ENCODE assay signal across 7 cellular contexts in genomic region chr1:121551499-121551898, GRCh38.
DNase-seq lines count a peak whose midpoint lies in the region; ATAC-seq and TF ChIP-seq lines count a peak whose summit lies in the region.
"Not testable (repeated sequence)": the region's sequence is repeated elsewhere in the genome, so short reads cannot be mapped to it uniquely, and the experiment has no call there.

No MANE protein-coding gene starts in this region.

- DNase-seq in CD4-positive, alpha-beta T cell, result peak in 1 of 10 experiments; percentile 7
- peak; percentile 66 for DNase-seq in Karpas-422
- peak; percentile 78 for DNase-seq in RPMI8226
- peak; percentile 67 for DNase-seq in activated CD4-positive, alpha-beta T cell treated with anti-CD3 and anti-CD28 coated beads, Interleukin-2, amount 10 ng/mL, durations not matched to agents 24 days and 14 days
- peak in 1 of 2 donors; percentile 11 for DNase-seq in central memory CD8-positive, alpha-beta T cell (ENCODE audit: low spot score in 2 of 2)
- peak; percentile 25 for DNase-seq in naive B cell

- H3K27me3 Mint-ChIP-seq in CD4-positive, alpha-beta T cell; activated CD4-positive, alpha-beta T cell treated with anti-CD3 and anti-CD28 coated beads, Interleukin-2, amount 10 ng/mL, durations not matched to agents 24 days and 14 days; activated T-helper 17 cell treated with anti-CD3 and anti-CD28 coated beads, Interleukin-2, amount 50 U/mL, for 72 hours; central memory CD8-positive, alpha-beta T cell; naive B cell: not testable (repeated sequence)

- H3K79me2 ChIP-seq in Karpas-422 (ENCODE audit: low read length), result not testable (repeated sequence)

- POLR2A ChIA-PET in CD4-positive, alpha-beta T cell (lab: Charles Lee), result interaction anchor here (0.7 to 3.1 kb wide), 6 partner anchors 13 to 35 kb away, joined by 3 to 38 read pairs (median 3); no protein-coding TSS in a partner anchor

- peak; percentile 90 for ATAC-seq in CD4-positive, alpha-beta T cell (ENCODE audit: poor library complexity)
- ATAC-seq in activated T-helper 17 cell treated with anti-CD3 and anti-CD28 coated beads, Interleukin-2, amount 50 U/mL, for 72 hours (replicated peaks), result peak; percentile 32
- peak; percentile 94 for ATAC-seq in central memory CD8-positive, alpha-beta T cell (replicated peaks; ENCODE audit: extremely low read depth, poor library complexity, severe bottlenecking)
- ATAC-seq in naive B cell (ENCODE audit: low read depth in 2 of 2), result peak; percentile 90 to 93

- CTCF ChIA-PET in CD4-positive, alpha-beta T cell (lab: Charles Lee), result interaction anchor here (1.1 kb wide), 1 partner anchor 32 kb away, joined by 4 read pairs; no protein-coding TSS in a partner anchor

- H3K4me3 ChIP-seq in Karpas-422 (ENCODE audit: low read length), result not testable (repeated sequence)

- H3K27ac ChIP-seq in CD4-positive, alpha-beta T cell (ENCODE audit: low read depth, low read length), result peak overlapping the region; percentile 35
- peak overlapping the region; percentile 64 for H3K27ac ChIP-seq in Karpas-422 (ENCODE audit: low read length)

- peak overlapping the region; percentile 47 for H3K4me3 Mint-ChIP-seq in CD4-positive, alpha-beta T cell
- peak overlapping the region; percentile 46 for H3K4me3 Mint-ChIP-seq in activated CD4-positive, alpha-beta T cell treated with anti-CD3 and anti-CD28 coated beads, Interleukin-2, amount 10 ng/mL, durations not matched to agents 24 days and 14 days
- H3K4me3 Mint-ChIP-seq in activated T-helper 17 cell treated with anti-CD3 and anti-CD28 coated beads, Interleukin-2, amount 50 U/mL, for 72 hours, result peak overlapping the region; percentile 35
- H3K4me3 Mint-ChIP-seq in central memory CD8-positive, alpha-beta T cell, result not testable (repeated sequence)
- H3K4me3 Mint-ChIP-seq in naive B cell, result peak overlapping the region in 2 of 8 donors; percentile 49 to 59

- not testable (repeated sequence) for TF ChIP-seq CTCF in CD4-positive, alpha-beta T cell (IDR thresholded peaks at IDR 0.05)

- H3K27ac Mint-ChIP-seq in CD4-positive, alpha-beta T cell, result peak overlapping the region; percentile 82
- H3K27ac Mint-ChIP-seq in activated CD4-positive, alpha-beta T cell treated with anti-CD3 and anti-CD28 coated beads, Interleukin-2, amount 10 ng/mL, durations not matched to agents 24 days and 14 days, result not testable (repeated sequence)
- peak overlapping the region; percentile 37 for H3K27ac Mint-ChIP-seq in activated T-helper 17 cell treated with anti-CD3 and anti-CD28 coated beads, Interleukin-2, amount 50 U/mL, for 72 hours
- peak overlapping the region; percentile 81 for H3K27ac Mint-ChIP-seq in central memory CD8-positive, alpha-beta T cell (ENCODE audit: low read depth)
- H3K27ac Mint-ChIP-seq in naive B cell, result peak overlapping the region in 1 of 6 donors; percentile 12

- H3K27me3 ChIP-seq in CD4-positive, alpha-beta T cell (ENCODE audit: control insufficient read depth, insufficient read depth, low read length); Karpas-422 (ENCODE audit: low read length): not testable (repeated sequence)

- not testable (repeated sequence) for H3K9me2 ChIP-seq in Karpas-422 (replicated peaks; ENCODE audit: insufficient read depth, low read length)

- not testable (repeated sequence) for H3K9me3 ChIP-seq in CD4-positive, alpha-beta T cell (ENCODE audit: control insufficient read depth, low read length); Karpas-422 (ENCODE audit: low read length)

- H3K9ac ChIP-seq in Karpas-422 (ENCODE audit: low read length), result not testable (repeated sequence)

- H3K4me1 Mint-ChIP-seq in CD4-positive, alpha-beta T cell (ENCODE audit: low read depth), result peaks cover 90% of the 10 kb centered on the region
- H3K4me1 Mint-ChIP-seq in activated CD4-positive, alpha-beta T cell treated with anti-CD3 and anti-CD28 coated beads, Interleukin-2, amount 10 ng/mL, durations not matched to agents 24 days and 14 days, result peaks cover 27% of the 10 kb centered on the region
- H3K4me1 Mint-ChIP-seq in activated T-helper 17 cell treated with anti-CD3 and anti-CD28 coated beads, Interleukin-2, amount 50 U/mL, for 72 hours, result peaks cover 24% of the 10 kb centered on the region
- H3K4me1 Mint-ChIP-seq in central memory CD8-positive, alpha-beta T cell, result peaks cover 43% of the 10 kb centered on the region
- H3K4me1 Mint-ChIP-seq in naive B cell, result peaks cover 16 to 19% (median 17%) of the 10 kb centered on the region in 3 donors

- H3K9me3 Mint-ChIP-seq in CD4-positive, alpha-beta T cell; activated CD4-positive, alpha-beta T cell treated with anti-CD3 and anti-CD28 coated beads, Interleukin-2, amount 10 ng/mL, durations not matched to agents 24 days and 14 days; activated T-helper 17 cell treated with anti-CD3 and anti-CD28 coated beads, Interleukin-2, amount 50 U/mL, for 72 hours; central memory CD8-positive, alpha-beta T cell; naive B cell: not testable (repeated sequence)

- H3K4me1 ChIP-seq in Karpas-422 (ENCODE audit: low read length), result peaks cover 38% of the 10 kb centered on the region

- H4K20me1 ChIP-seq in Karpas-422 (ENCODE audit: insufficient read depth, low read depth, low read length), result not testable (repeated sequence)

- intact Hi-C loops in CD4-positive, alpha-beta T cell (cut with DNase I, micrococcal nuclease), result loop anchor here (2.0 to 5.0 kb wide), 3 partner anchors 33 to 41 kb away; no protein-coding TSS in a partner anchor
- intact Hi-C loops in activated CD4-positive, alpha-beta T cell treated with anti-CD3 and anti-CD28 coated beads, Interleukin-2, amount 10 ng/mL, durations not matched to agents 24 days and 14 days (cut with micrococcal nuclease), result not testable (repeated sequence)

- H3K36me3 Mint-ChIP-seq in CD4-positive, alpha-beta T cell (ENCODE audit: low read depth); activated CD4-positive, alpha-beta T cell treated with anti-CD3 and anti-CD28 coated beads, Interleukin-2, amount 10 ng/mL, durations not matched to agents 24 days and 14 days (ENCODE audit: low read depth); activated T-helper 17 cell treated with anti-CD3 and anti-CD28 coated beads, Interleukin-2, amount 50 U/mL, for 72 hours (ENCODE audit: low read depth); central memory CD8-positive, alpha-beta T cell (ENCODE audit: insufficient read depth): not testable (repeated sequence)
- peaks cover 0 to 12% of the 10 kb centered on the region in 2 donors for H3K36me3 Mint-ChIP-seq in naive B cell

- peak overlapping the region; percentile 44 for H3K4me2 ChIP-seq in Karpas-422 (ENCODE audit: low read depth, low read length, poor library complexity, severe bottlenecking)

- H2AFZ ChIP-seq in Karpas-422 (ENCODE audit: low read length), result not testable (repeated sequence)

- not testable (repeated sequence) for H3K36me3 ChIP-seq in Karpas-422 (ENCODE audit: insufficient read depth, low read length)

Comparison
In these comparisons a context has a peak if more than half of its experiments do, and no peak if none do; other contexts are left out.
1. ATAC-seq: peak in every context shown above with its lines; median percentile 94 in central memory CD8-positive, alpha-beta T cell; 92 in naive B cell; 90 in CD4-positive, alpha-beta T cell; 32 in activated T-helper 17 cell treated with anti-CD3 and anti-CD28 coated beads, Interleukin-2, amount 50 U/mL, for 72 hours.